Comparison of ENCODE assay signal across 8 cellular contexts in genomic region chr1:18927654-18928272, GRCh38. TPM values are rescaled to one million over a fixed set of nuclear protein-coding genes. Genes with fewer than 3 reads are reported as not detected.
DNase-seq lines count a peak whose midpoint lies in the region; ATAC-seq and TF ChIP-seq lines count a peak whose summit lies in the region.

No MANE protein-coding gene starts in this region.

- H3K9me3 Mint-ChIP-seq in WTC11 = no peaks in the 10 kb centered on the region

- TF ChIP-seq CTCF in WTC11 (IDR thresholded peaks at IDR 0.05) = no peak
- TF ChIP-seq CTCF in fibroblast of pulmonary artery (IDR thresholded peaks at IDR 0.05; ENCODE audit: low read length, missing control alignments) = no peak
- no peak for TF ChIP-seq CTCF in thoracic aorta (IDR thresholded peaks at IDR 0.05)

- H3K36me3 Mint-ChIP-seq in WTC11 = no peaks in the 10 kb centered on the region

- no peaks in the 10 kb centered on the region for H3K9me3 ChIP-seq in thoracic aorta

- peaks cover 54 to 75% of the 10 kb centered on the region in 2 donors for H3K4me1 ChIP-seq in thoracic aorta (ENCODE audit: control insufficient read depth in 1 of 2, low read depth in 2 of 2)

- H3K4me3 Mint-ChIP-seq in WTC11 = no peak overlapping the region

- H3K27me3 ChIP-seq in thoracic aorta (replicated peaks; ENCODE audit: insufficient read depth) = no peaks in the 10 kb centered on the region

- H3K4me1 Mint-ChIP-seq in WTC11 = peaks cover 37% of the 10 kb centered on the region

- POLR2A ChIA-PET in WTC11 (lab: Charles Lee) = no interaction called here

- DNase-seq in WTC11 (ENCODE audit: low spot score) (no peak), fibroblast of pulmonary artery (ENCODE audit: low read depth) (peak; percentile 68), thoracic aorta (ENCODE audit: low spot score) (no peak), kidney glomerular epithelial cell (lab: John Stamatoyannopoulos, UW) (no peak)

- H3K27me3 Mint-ChIP-seq in WTC11 (ENCODE audit: low read depth) = no peaks in the 10 kb centered on the region

- H3K36me3 ChIP-seq in thoracic aorta = no peaks in the 10 kb centered on the region

- H3K4me3 ChIP-seq in fibroblast of pulmonary artery (replicated peaks; ENCODE audit: low read depth, low read length) (no peak overlapping the region), thoracic aorta (peak overlapping the region; percentile 29)

- H3K27ac Mint-ChIP-seq in WTC11 = no peak overlapping the region

- H3K27ac ChIP-seq in thoracic aorta = peak overlapping the region; percentile 94

- ATAC-seq in GM18907 (IDR thresholded peaks at IDR 0.05; ENCODE audit: unreplicated experiment) (peak; percentile 42), HG03439 (IDR thresholded peaks at IDR 0.05; ENCODE audit: unreplicated experiment) (peak; percentile 22), WTC11 (peak; percentile 13; the same call in 1 of the 2 replicates), thoracic aorta (ENCODE audit: insufficient number of reproducible peaks, low FRiP score, low read depth) (no peak), GM19328 (IDR thresholded peaks at IDR 0.05; ENCODE audit: unreplicated experiment) (no peak), GM18498 (IDR thresholded peaks at IDR 0.05; ENCODE audit: unreplicated experiment) (no peak)

- CTCF ChIA-PET in WTC11 (lab: Charles Lee) = interaction anchor here (0.5 to 2.9 kb wide), 4 partner anchors 14 to 1285 kb away, joined by 3 to 25 read pairs (median 12); no protein-coding TSS in a partner anchor

TF ChIP-seq in WTC11, 78 proteins besides CTCF, POLR2A, EP300 and RAD21 (continues in another document):
- TF ChIP-seq FOXJ3 (CRISPR knock-in tag; IDR thresholded peaks at IDR 0.05; ENCODE audit: borderline replicate concordance) = no peak
- no peak for TF ChIP-seq ZNF425 (CRISPR knock-in tag; conservative IDR thresholded peaks at IDR 0.05)
- TF ChIP-seq RORB (CRISPR knock-in tag; IDR thresholded peaks at IDR 0.05) = no peak
- TF ChIP-seq E2F1 (CRISPR knock-in tag; IDR thresholded peaks at IDR 0.05) = no peak
- TF ChIP-seq, protein P1, sequence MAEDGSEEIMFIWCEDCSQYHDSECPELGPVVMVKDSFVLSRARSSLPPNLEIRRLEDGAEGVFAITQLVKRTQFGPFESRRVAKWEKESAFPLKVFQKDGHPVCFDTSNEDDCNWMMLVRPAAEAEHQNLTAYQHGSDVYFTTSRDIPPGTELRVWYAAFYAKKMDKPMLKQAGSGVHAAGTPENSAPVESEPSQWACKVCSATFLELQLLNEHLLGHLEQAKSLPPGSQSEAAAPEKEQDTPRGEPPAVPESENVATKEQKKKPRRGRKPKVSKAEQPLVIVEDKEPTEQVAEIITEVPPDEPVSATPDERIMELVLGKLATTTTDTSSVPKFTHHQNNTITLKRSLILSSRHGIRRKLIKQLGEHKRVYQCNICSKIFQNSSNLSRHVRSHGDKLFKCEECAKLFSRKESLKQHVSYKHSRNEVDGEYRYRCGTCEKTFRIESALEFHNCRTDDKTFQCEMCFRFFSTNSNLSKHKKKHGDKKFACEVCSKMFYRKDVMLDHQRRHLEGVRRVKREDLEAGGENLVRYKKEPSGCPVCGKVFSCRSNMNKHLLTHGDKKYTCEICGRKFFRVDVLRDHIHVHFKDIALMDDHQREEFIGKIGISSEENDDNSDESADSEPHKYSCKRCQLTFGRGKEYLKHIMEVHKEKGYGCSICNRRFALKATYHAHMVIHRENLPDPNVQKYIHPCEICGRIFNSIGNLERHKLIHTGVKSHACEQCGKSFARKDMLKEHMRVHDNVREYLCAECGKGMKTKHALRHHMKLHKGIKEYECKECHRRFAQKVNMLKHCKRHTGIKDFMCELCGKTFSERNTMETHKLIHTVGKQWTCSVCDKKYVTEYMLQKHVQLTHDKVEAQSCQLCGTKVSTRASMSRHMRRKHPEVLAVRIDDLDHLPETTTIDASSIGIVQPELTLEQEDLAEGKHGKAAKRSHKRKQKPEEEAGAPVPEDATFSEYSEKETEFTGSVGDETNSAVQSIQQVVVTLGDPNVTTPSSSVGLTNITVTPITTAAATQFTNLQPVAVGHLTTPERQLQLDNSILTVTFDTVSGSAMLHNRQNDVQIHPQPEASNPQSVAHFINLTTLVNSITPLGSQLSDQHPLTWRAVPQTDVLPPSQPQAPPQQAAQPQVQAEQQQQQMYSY (CRISPR knock-in tag; IDR thresholded peaks at IDR 0.05) = no peak
- TF ChIP-seq MXD4 (CRISPR knock-in tag; IDR thresholded peaks at IDR 0.05; ENCODE audit: borderline replicate concordance) = no peak
- TF ChIP-seq TP53 (CRISPR knock-in tag; IDR thresholded peaks at IDR 0.05) = no peak
- TF ChIP-seq, protein P2, sequence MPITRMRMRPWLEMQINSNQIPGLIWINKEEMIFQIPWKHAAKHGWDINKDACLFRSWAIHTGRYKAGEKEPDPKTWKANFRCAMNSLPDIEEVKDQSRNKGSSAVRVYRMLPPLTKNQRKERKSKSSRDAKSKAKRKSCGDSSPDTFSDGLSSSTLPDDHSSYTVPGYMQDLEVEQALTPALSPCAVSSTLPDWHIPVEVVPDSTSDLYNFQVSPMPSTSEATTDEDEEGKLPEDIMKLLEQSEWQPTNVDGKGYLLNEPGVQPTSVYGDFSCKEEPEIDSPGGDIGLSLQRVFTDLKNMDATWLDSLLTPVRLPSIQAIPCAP (CRISPR knock-in tag; IDR thresholded peaks at IDR 0.05) = no peak
- TF ChIP-seq OVOL2 (CRISPR knock-in tag; IDR thresholded peaks at IDR 0.05; ENCODE audit: borderline replicate concordance) = no peak
- TF ChIP-seq MYBL2 (CRISPR knock-in tag; IDR thresholded peaks at IDR 0.05) = no peak
- no peak for TF ChIP-seq HMGA2 (CRISPR knock-in tag; IDR thresholded peaks at IDR 0.05)
- TF ChIP-seq ESRRA (CRISPR knock-in tag; IDR thresholded peaks at IDR 0.05; ENCODE audit: borderline replicate concordance) = no peak
- TF ChIP-seq, protein P3, sequence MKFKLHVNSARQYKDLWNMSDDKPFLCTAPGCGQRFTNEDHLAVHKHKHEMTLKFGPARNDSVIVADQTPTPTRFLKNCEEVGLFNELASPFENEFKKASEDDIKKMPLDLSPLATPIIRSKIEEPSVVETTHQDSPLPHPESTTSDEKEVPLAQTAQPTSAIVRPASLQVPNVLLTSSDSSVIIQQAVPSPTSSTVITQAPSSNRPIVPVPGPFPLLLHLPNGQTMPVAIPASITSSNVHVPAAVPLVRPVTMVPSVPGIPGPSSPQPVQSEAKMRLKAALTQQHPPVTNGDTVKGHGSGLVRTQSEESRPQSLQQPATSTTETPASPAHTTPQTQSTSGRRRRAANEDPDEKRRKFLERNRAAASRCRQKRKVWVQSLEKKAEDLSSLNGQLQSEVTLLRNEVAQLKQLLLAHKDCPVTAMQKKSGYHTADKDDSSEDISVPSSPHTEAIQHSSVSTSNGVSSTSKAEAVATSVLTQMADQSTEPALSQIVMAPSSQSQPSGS (CRISPR knock-in tag; IDR thresholded peaks at IDR 0.05; ENCODE audit: borderline replicate concordance, low read depth) = no peak
- no peak for TF ChIP-seq ZNF512 (CRISPR knock-in tag; IDR thresholded peaks at IDR 0.05; ENCODE audit: borderline replicate concordance)
- TF ChIP-seq, protein P4, sequence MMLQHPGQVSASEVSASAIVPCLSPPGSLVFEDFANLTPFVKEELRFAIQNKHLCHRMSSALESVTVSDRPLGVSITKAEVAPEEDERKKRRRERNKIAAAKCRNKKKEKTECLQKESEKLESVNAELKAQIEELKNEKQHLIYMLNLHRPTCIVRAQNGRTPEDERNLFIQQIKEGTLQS (CRISPR knock-in tag; conservative IDR thresholded peaks at IDR 0.05) = no peak
- no peak for TF ChIP-seq ZBTB21 (CRISPR knock-in tag; IDR thresholded peaks at IDR 0.05; ENCODE audit: borderline replicate concordance)
- TF ChIP-seq ZNF396 (CRISPR knock-in tag; IDR thresholded peaks at IDR 0.05; ENCODE audit: borderline replicate concordance) = no peak
- TF ChIP-seq ZNF317 (CRISPR knock-in tag; IDR thresholded peaks at IDR 0.05; ENCODE audit: borderline replicate concordance, low read depth) = no peak

RNA-seq across cellular contexts. Expression of gene ALDH4A1, which starts 25.4 kb away (rescaled TPM):
- total RNA-seq in WTC11 (2021) (31.0 to 37.5 TPM (median 36.2 TPM) in 3 replicates), thoracic aorta (10 to 100 TPM in 1 of 2 donors, 1 to 10 TPM in 1; 9.6 to 24.2 TPM)

RNA-seq across cellular contexts. Expression of gene IFFO2, which starts 28.7 kb away (rescaled TPM):
- total RNA-seq in WTC11 (2021) (6.5 to 8.1 TPM (median 6.9 TPM) in 3 replicates), thoracic aorta (10 to 100 TPM; 24.8 to 27.7 TPM)

Comparison
In these comparisons a context has a peak if more than half of its experiments do, and no peak if none do; other contexts are left out.
1. ATAC-seq: peak in GM18907 (single experiment), HG03439 (single experiment) and WTC11 (single experiment); none in thoracic aorta (single experiment), GM19328 (single experiment) and GM18498 (single experiment).